ENCODE assay signal across 12 cellular contexts in the genomic region with DNA sequence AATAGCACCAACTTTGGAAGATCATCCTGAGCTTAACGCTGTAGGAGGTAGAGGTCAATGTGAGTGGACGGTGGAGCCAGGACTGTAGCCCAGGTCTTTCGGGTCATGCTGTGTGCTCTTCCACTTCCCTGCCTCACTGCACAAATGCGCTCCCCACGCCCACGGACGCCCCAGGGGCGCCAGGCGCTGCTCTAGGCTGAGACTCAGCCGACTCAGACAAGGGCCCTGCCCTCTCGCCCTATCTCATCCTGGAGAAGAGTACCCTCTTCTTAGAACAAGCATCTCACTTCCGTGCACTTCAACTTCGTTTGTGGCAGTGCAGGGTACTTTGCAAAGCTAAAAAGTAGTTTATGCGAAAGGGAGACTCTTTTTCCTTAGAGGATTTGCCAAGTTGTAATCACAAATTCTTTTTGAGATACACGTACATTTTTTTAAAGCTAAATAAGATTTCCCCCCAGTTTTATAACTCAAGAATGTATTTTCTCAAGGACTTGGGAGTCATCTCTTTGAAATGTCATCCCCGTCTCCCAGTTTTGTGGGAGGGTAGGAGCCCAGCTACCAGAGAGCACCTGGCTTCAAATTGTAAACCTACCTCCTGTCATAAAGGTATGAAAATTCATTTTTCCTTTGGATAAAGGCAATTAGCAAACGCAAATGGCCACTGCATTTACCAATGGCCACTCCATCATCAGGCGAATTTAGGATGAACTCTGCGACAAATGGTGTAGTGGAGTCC. TPM values are rescaled to one million over a fixed set of nuclear protein-coding genes. Genes with fewer than 3 reads are reported as not detected.
A peak's percentile ranks its signal among the peaks of the same experiment; 100 is the strongest.
DNase-seq lines count a peak whose midpoint lies in the region; ATAC-seq and TF ChIP-seq lines count a peak whose summit lies in the region.
"Had no signal": no experiment of that assay in that cellular context is flagged by ENCODE, and none has a peak within 500 bp of the region (broad histone marks: within the 10 kb centered on the region; RNA-seq: fewer than 3 reads in every experiment).

No MANE protein-coding gene starts in this region.

- TF ChIP-seq CTCF in CD4-positive, alpha-beta T cell (IDR thresholded peaks at IDR 0.05) = no peak
- TF ChIP-seq CTCF in HFFc6 (IDR thresholded peaks at IDR 0.05) = no peak
- TF ChIP-seq CTCF in nephron progenitor cell (IDR thresholded peaks at IDR 0.05) = no peak

- H3K4me1 Mint-ChIP-seq in CD4-positive, alpha-beta T cell (ENCODE audit: low read depth) = peaks cover 25% of the 10 kb centered on the region
- H3K4me1 Mint-ChIP-seq in HFFc6 (ENCODE audit: low read depth) = peaks cover 75% of the 10 kb centered on the region
- peaks cover 22% of the 10 kb centered on the region for H3K4me1 Mint-ChIP-seq in activated naive CD8-positive, alpha-beta T cell (ENCODE audit: low read depth)
- H3K4me1 Mint-ChIP-seq in nephron progenitor cell = peaks cover 34% of the 10 kb centered on the region

- no peak for ATAC-seq in CD4-positive, alpha-beta T cell (ENCODE audit: poor library complexity)
- ATAC-seq in HG03159 (IDR thresholded peaks at IDR 0.05; ENCODE audit: unreplicated experiment) (no peak), HG03139 (IDR thresholded peaks at IDR 0.05; ENCODE audit: unreplicated experiment) (no peak), GM18520 (IDR thresholded peaks at IDR 0.05; ENCODE audit: unreplicated experiment) (no peak)

- peaks cover 33% of the 10 kb centered on the region for H3K27me3 ChIP-seq in CD4-positive, alpha-beta T cell (ENCODE audit: control insufficient read depth, insufficient read depth, low read length)

- CTCF ChIA-PET in CD4-positive, alpha-beta T cell (lab: Charles Lee) = no interaction called here

- peaks cover 54% of the 10 kb centered on the region for H3K27me3 Mint-ChIP-seq in CD4-positive, alpha-beta T cell
- H3K27me3 Mint-ChIP-seq in HFFc6 (ENCODE audit: insufficient read depth) (no peaks in the 10 kb centered on the region; the same call in 1 of the 2 replicates), nephron progenitor cell (ENCODE audit: low read depth, poor library complexity) (peaks cover 58% of the 10 kb centered on the region)
- peaks cover 20% of the 10 kb centered on the region for H3K27me3 Mint-ChIP-seq in activated naive CD8-positive, alpha-beta T cell

- POLR2A ChIA-PET in CD4-positive, alpha-beta T cell (lab: Charles Lee) = interaction anchor here (4.1 kb wide), 1 partner anchor 30 kb away, joined by 28 read pairs; the partner anchor contains the start of gene AFG3L2

- DNase-seq in CD4-positive, alpha-beta T cell = no peak
- DNase-seq in HFFc6 (no peak), nephron progenitor cell (no peak)
- no peak for DNase-seq in activated CD4-positive, CD25-positive, alpha-beta regulatory T cell treated with anti-CD3 and anti-CD28 coated beads, Interleukin-2, amount 50 U/mL, for 72 hours
- DNase-seq: activated CD8-positive, alpha-beta memory T cell treated with anti-CD3 and anti-CD28 coated beads, Interleukin-2, amount 50 U/mL, for 48 hours; caudate nucleus; NCI-H1048; NCI-H524 treated with DMSO at 0.1 percent for 48 hours had no signal

- peak overlapping the region; percentile 71 for H3K4me3 Mint-ChIP-seq in CD4-positive, alpha-beta T cell
- H3K4me3 Mint-ChIP-seq in HFFc6 = peak overlapping the region; percentile 85
- H3K4me3 Mint-ChIP-seq in activated naive CD8-positive, alpha-beta T cell = peak overlapping the region; percentile 85
- H3K4me3 Mint-ChIP-seq in nephron progenitor cell = peak overlapping the region; percentile 82

- H3K27ac Mint-ChIP-seq in CD4-positive, alpha-beta T cell = no peak overlapping the region
- H3K27ac Mint-ChIP-seq in HFFc6 = no peak overlapping the region
- no peak overlapping the region for H3K27ac Mint-ChIP-seq in activated naive CD8-positive, alpha-beta T cell
- H3K27ac Mint-ChIP-seq in nephron progenitor cell = no peak overlapping the region

- H3K9me3 ChIP-seq in CD4-positive, alpha-beta T cell (ENCODE audit: control insufficient read depth, low read length) = no peaks in the 10 kb centered on the region

- no peak overlapping the region for H3K27ac ChIP-seq in CD4-positive, alpha-beta T cell (ENCODE audit: low read depth, low read length)

- H3K36me3 Mint-ChIP-seq in CD4-positive, alpha-beta T cell (ENCODE audit: low read depth) = no peaks in the 10 kb centered on the region
- H3K36me3 Mint-ChIP-seq in HFFc6 (ENCODE audit: low read depth) = peaks cover 12% of the 10 kb centered on the region
- no peaks in the 10 kb centered on the region for H3K36me3 Mint-ChIP-seq in activated naive CD8-positive, alpha-beta T cell
- peaks cover 8% of the 10 kb centered on the region for H3K36me3 Mint-ChIP-seq in nephron progenitor cell (ENCODE audit: low read depth)

- H3K9me3 Mint-ChIP-seq in CD4-positive, alpha-beta T cell = no peaks in the 10 kb centered on the region
- H3K9me3 Mint-ChIP-seq in HFFc6 (no peaks in the 10 kb centered on the region), nephron progenitor cell (no peaks in the 10 kb centered on the region)
- no peaks in the 10 kb centered on the region for H3K9me3 Mint-ChIP-seq in activated naive CD8-positive, alpha-beta T cell (ENCODE audit: low read depth)

- intact Hi-C loops in CD4-positive, alpha-beta T cell (cut with DNase I, micrococcal nuclease) = loop anchor here in 1 of 2 experiments (2.0 kb wide), 1 partner anchor 28 kb away; no protein-coding TSS in a partner anchor

RNA-seq across cellular contexts. Expression of gene PRELID3A, which starts 1.2 kb away (rescaled TPM):
- under 1 TPM in 1 of 2 experiments, not detected in 1; 0.22 TPM for total RNA-seq in CD4-positive, alpha-beta T cell
- total RNA-seq in HFFc6 (2021; fragmentation: NEBNext Ultra II Directional; extraction: Animal tissue kit (Norgen Biotek cat#: 25700)) = 1 to 10 TPM; 5.8 to 7.2 (median 6.6) TPM

RNA-seq across cellular contexts. Expression of gene AFG3L2, which starts 29.5 kb away (rescaled TPM):
- total RNA-seq in CD4-positive, alpha-beta T cell = 10 to 100 TPM; 40.4 to 46.8 TPM
- 10 to 100 TPM; 35.2 to 44.4 (median 39.0) TPM for total RNA-seq in HFFc6 (2021; fragmentation: NEBNext Ultra II Directional; extraction: Animal tissue kit (Norgen Biotek cat#: 25700))

Comparison
In these comparisons a context has a peak if more than half of its experiments do, and no peak if none do; other contexts are left out.
1. RNA of gene PRELID3A, which starts 1.2 kb away (total RNA-seq): 5.8 to 7.2 TPM in HFFc6; 0.22 TPM in CD4-positive, alpha-beta T cell; every median in the first group is over 4 times any median in the second.
2. Peak in every context shown above with its lines, with median percentiles within 50 percentile points of each other: H3K4me3 Mint-ChIP-seq.